Comparison of ENCODE assay signal across 28 cellular contexts in genomic region chr1:159146996-159147395, GRCh38. TPM values are rescaled to one million over a fixed set of nuclear protein-coding genes. Genes with fewer than 3 reads are reported as not detected.
"Had no signal": no experiment of that assay in that cellular context is flagged by ENCODE, and none has a peak within 500 bp of the region (broad histone marks: within the 10 kb centered on the region; RNA-seq: fewer than 3 reads in every experiment).

No MANE protein-coding gene starts in this region.

- H3K27ac Mint-ChIP-seq: immature natural killer cell; mesothelial cell of epicardium; natural killer cell; nephron progenitor cell; progenitor cell of endocrine pancreas; stimulated activated memory B cell treated with anti-CD40 and anti-IgM and Interleukin-4, amounts not matched to agents 10 μg/mL and 1 μg/mL and 100 μg/mL, for 72 hours; stimulated activated naive CD8-positive, alpha-beta T cell treated with anti-CD3 and anti-CD28 coated beads, Interleukin-15, amount 100 ng/mL, for 72 hours had no signal

- H3K4me1 Mint-ChIP-seq: immature natural killer cell; mesothelial cell of epicardium; naive B cell; natural killer cell; nephron progenitor cell; stimulated activated naive CD8-positive, alpha-beta T cell treated with anti-CD3 and anti-CD28 coated beads, Interleukin-15, amount 100 ng/mL, for 72 hours had no signal

- H3K9me3 Mint-ChIP-seq: immature natural killer cell; mesothelial cell of epicardium; natural killer cell; stimulated activated memory B cell treated with anti-CD40 and anti-IgM and Interleukin-4, amounts not matched to agents 10 μg/mL and 1 μg/mL and 100 μg/mL, for 72 hours had no signal

- H3K4me3 ChIP-seq: left ventricle myocardium inferior, lung, ovary, right atrium auricular region, right lobe of liver, smooth muscle cell, thyroid gland, transverse colon, upper lobe of right lung had no signal

- H3K4me3 Mint-ChIP-seq: immature natural killer cell; mesothelial cell of epicardium; naive B cell; natural killer cell; nephron progenitor cell; stimulated activated memory B cell treated with anti-CD40 and anti-IgM and Interleukin-4, amounts not matched to agents 10 μg/mL and 1 μg/mL and 100 μg/mL, for 72 hours; stimulated activated naive CD8-positive, alpha-beta T cell treated with anti-CD3 and anti-CD28 coated beads, Interleukin-15, amount 100 ng/mL, for 72 hours had no signal

- H3K27me3 Mint-ChIP-seq: progenitor cell of endocrine pancreas had no signal

- H3K27me3 ChIP-seq: ovary, right atrium auricular region, right lobe of liver, thyroid gland, transverse colon, upper lobe of right lung had no signal

- H3K27ac ChIP-seq: left ventricle myocardium inferior, ovary, right atrium auricular region, right lobe of liver, thyroid gland, transverse colon, upper lobe of right lung had no signal

- H3K9me3 ChIP-seq: ovary, right atrium auricular region, right lobe of liver, thyroid gland, transverse colon, upper lobe of right lung had no signal

- H3K36me3 Mint-ChIP-seq: immature natural killer cell, mesothelial cell of epicardium, natural killer cell had no signal

- DNase-seq: hypothalamus; immature natural killer cell; kidney; left ventricle myocardium inferior; mesendoderm; naive B cell; natural killer cell; nephron progenitor cell; ovary; right lobe of liver; stimulated activated CD4-positive, alpha-beta T cell treated with anti-CD3 and anti-CD28 coated beads, Interleukin-1b, Interleukin-23, amount 100 ng/mL, for 48 hours; stimulated activated CD4-positive, alpha-beta T cell treated with anti-CD3 and anti-CD28 coated beads, Interleukin-2, amount 100 ng/mL, for 48 hours; stimulated activated CD4-positive, alpha-beta T cell treated with anti-CD3 and anti-CD28 coated beads, Interleukin-4, amount 100 ng/mL, for 4 hours; stimulated activated CD8-positive, alpha-beta memory T cell treated with anti-CD3 and anti-CD28 coated beads, Interleukin-4, amount 100 ng/mL, for 48 hours; stimulated activated naive CD4-positive, alpha-beta T cell treated with Interleukin-2 at 50 U/mL for 16 hours; stimulated activated naive CD8-positive, alpha-beta T cell treated with anti-CD3 and anti-CD28 coated beads, Interleukin-15, amount 100 ng/mL, for 72 hours; substantia nigra; thyroid gland; transverse colon; upper lobe of right lung had no signal

- H3K36me3 ChIP-seq: left ventricle myocardium inferior, ovary, right atrium auricular region, right lobe of liver, thyroid gland, transverse colon, upper lobe of right lung had no signal

- H3K4me2 ChIP-seq: smooth muscle cell had no signal

- H3K4me1 ChIP-seq: left ventricle myocardium inferior, right atrium auricular region, right lobe of liver, thyroid gland, transverse colon, upper lobe of right lung had no signal

RNA-seq across cellular contexts. Expression of gene CADM3, which starts 24.4 kb away (rescaled TPM):
- total RNA-seq: natural killer cell had no signal
- polyA plus RNA-seq: immature natural killer cell had no signal

RNA-seq across cellular contexts. Expression of gene ACKR1, which starts 57.7 kb away (rescaled TPM):
- total RNA-seq: mononuclear cell, natural killer cell, renal cortical epithelial cell had no signal
- polyA plus RNA-seq: immature natural killer cell had no signal
